14 cellular contexts compared by ENCODE assay signal in the genomic region with DNA sequence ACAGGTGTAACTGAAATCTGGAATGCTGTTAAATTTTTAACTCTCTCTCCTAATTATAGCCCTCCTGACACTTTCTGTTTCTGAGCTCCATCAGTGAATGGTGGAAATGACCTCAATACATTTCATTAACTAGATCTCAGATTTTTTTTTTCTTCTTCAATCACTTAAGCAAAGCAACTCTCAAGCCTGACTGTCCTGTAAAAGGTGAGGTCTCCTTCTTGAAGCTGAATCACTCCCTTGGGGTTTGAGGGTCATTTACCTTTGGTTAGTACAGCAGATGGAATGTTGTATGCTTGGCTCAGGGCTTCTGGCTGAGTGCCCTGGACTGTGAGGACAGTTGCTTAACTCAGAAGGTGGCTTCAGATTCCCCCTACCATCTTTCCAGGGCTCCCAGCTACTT.
A peak's percentile ranks its signal among the peaks of the same experiment; 100 is the strongest.
DNase-seq lines count a peak whose midpoint lies in the region; ATAC-seq, FAIRE-seq and TF ChIP-seq lines count a peak whose summit lies in the region.
"Had no signal": no experiment of that assay in that cellular context is flagged by ENCODE, and none has a peak within 500 bp of the region (broad histone marks: within the 10 kb centered on the region; RNA-seq: fewer than 3 reads in every experiment).

No MANE protein-coding gene starts in this region.

- no peak for TF ChIP-seq POLR2A in GM18505 (IDR thresholded peaks at IDR 0.05; ENCODE audit: borderline replicate concordance, extremely low read depth, insufficient read depth, insufficient read length)

- DNase-seq in GM18507 (ENCODE audit: extremely low spot score, insufficient read length, low read depth) (no peak), RPMI7951 (ENCODE audit: low read depth) (peak; percentile 24), islet precursor cell (peak; percentile 56), NCI-H510A treated with DMSO at 0.1 percent for 48 hours (lab: John Stamatoyannopoulos, UW) (no peak), Ammon's horn (ENCODE audit: low spot score) (no peak)
- DNase-seq: activated B cell treated with CpG ODN at 0.5 μM for 24 hours; activated T-cell treated with anti-CD3 and anti-CD28 coated beads, Interleukin-2, amount 50 U/mL, for 4 hours; aorta; SIG-M5; stimulated activated naive CD4-positive, alpha-beta T cell had no signal

- FAIRE-seq in GM18507 (lab: Jason Lieb, UNC) = peak; percentile 73
- FAIRE-seq: endometrium had no signal

- ATAC-seq in HG02981 (IDR thresholded peaks at IDR 0.05; ENCODE audit: unreplicated experiment) (peak; percentile 61), GM18505 (IDR thresholded peaks at IDR 0.05; ENCODE audit: unreplicated experiment) (no peak), esophagus mucosa (no peak)
- ATAC-seq: activated T-cell treated with anti-CD3 and anti-CD28 coated beads, Interleukin-2, amount 50 U/mL, for 4 hours had no signal

Comparison
In these comparisons a context has a peak if more than half of its experiments do, and no peak if none do; other contexts are left out.
1. DNase-seq: peak in RPMI7951 (single experiment) and islet precursor cell (single experiment); none in GM18507 (single experiment), NCI-H510A treated with DMSO at 0.1 percent for 48 hours (single experiment) and Ammon's horn (single experiment).